In the genomic region with DNA sequence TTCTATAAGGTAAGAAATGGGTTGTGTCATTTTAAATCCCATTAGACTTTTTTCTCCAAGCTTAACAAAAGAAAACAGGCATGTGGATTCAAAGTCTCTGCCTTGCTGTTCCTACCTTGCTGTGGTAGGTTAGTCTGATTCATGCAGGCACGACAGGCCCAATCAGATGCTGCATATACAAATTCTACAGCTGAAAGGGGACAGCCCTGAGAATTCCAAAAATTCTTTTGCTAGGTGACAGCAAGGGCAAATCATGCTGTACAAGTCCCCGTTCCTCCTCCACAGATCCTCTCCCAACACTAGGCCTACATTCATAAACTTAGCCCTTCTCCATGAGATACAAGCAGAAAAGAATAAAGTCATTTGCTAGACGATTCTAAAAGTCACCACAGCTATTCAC, we compare ENCODE assay signal across 23 cellular contexts.
DNase-seq lines count a peak whose midpoint lies in the region; ATAC-seq and TF ChIP-seq lines count a peak whose summit lies in the region.
"Had no signal": no experiment of that assay in that cellular context is flagged by ENCODE, and none has a peak within 500 bp of the region (broad histone marks: within the 10 kb centered on the region; RNA-seq: fewer than 3 reads in every experiment).

No MANE protein-coding gene starts in this region.

- H3K36me3 ChIP-seq in SJSA1: no peaks in the 10 kb centered on the region
- H3K36me3 ChIP-seq in prostate gland: no peaks in the 10 kb centered on the region
- H3K36me3 ChIP-seq: lower lobe of right lung, stomach had no signal

- H3K27ac ChIP-seq in SJSA1 (peak overlapping the region; percentile 28), prostate gland (peak overlapping the region; percentile 66 to 74)
- H3K27ac ChIP-seq: GM23248, lower lobe of right lung, stomach had no signal

- ATAC-seq in GM18517 (IDR thresholded peaks at IDR 0.05; ENCODE audit: unreplicated experiment): no peak
- ATAC-seq: activated CD4-positive, CD25-positive, alpha-beta regulatory T cell treated with anti-CD3 and anti-CD28 coated beads, Interleukin-2, amount 50 U/mL, for 24 hours; lower lobe of right lung had no signal

- intact Hi-C loops in prostate gland (cut with DNase I): no loop called here

- DNase-seq in NCI-H526 (lab: John Stamatoyannopoulos, UW) (peak; percentile 11 to 31), NCI-H526 treated with DMSO at 0.1 percent for 48 hours (lab: John Stamatoyannopoulos, UW) (no peak), SJSA1 (ENCODE audit: low read depth in 1 of 2, low spot score in 2 of 2) (peak; percentile 47 to 55), hepatic stellate cell (ENCODE audit: low spot score) (peak; percentile 29), prostate gland (ENCODE audit: low spot score) (no peak), EL (no peak)
- no peak for DNase-seq in NK-92 treated with Interleukin-12 subunit alpha and Interleukin-12 subunit beta, amount 100 ng/mL, for 24 hours (lab: John Stamatoyannopoulos, UW)
- DNase-seq: activated naive CD4-positive, alpha-beta T cell treated with anti-CD3 and anti-CD28 coated beads for 36 hours; activated T-cell treated with anti-CD3 and anti-CD28 coated beads, Interleukin-2, amount 50 U/mL, for 24 hours; amniotic stem cell; caudate nucleus; DMS79 treated with DMSO at 0.1 percent for 48 hours; foreskin fibroblast; GM23248; hippocampal formation; islet precursor cell; lower lobe of right lung; NCI-H2107; NCI-H510A; stomach; T1000 had no signal

- no peaks in the 10 kb centered on the region for H3K27me3 ChIP-seq in SJSA1 (replicated peaks)
- no peaks in the 10 kb centered on the region for H3K27me3 ChIP-seq in prostate gland (replicated peaks; ENCODE audit: insufficient read depth)
- H3K27me3 ChIP-seq: stomach had no signal

- no peak overlapping the region for H3K4me3 ChIP-seq in SJSA1
- H3K4me3 ChIP-seq in prostate gland: peak overlapping the region in 1 of 2 donors; percentile 8
- H3K4me3 ChIP-seq: GM23248, lower lobe of right lung, stomach had no signal

- TF ChIP-seq CTCF in prostate gland (IDR thresholded peaks at IDR 0.05): no peak

- WGBS in prostate gland: 45% methylated on average over 3 of the region's 3 CpGs

- no peaks in the 10 kb centered on the region for H3K9me3 ChIP-seq in SJSA1 (replicated peaks)
- H3K9me3 ChIP-seq in prostate gland: no peaks in the 10 kb centered on the region
- H3K9me3 ChIP-seq: lower lobe of right lung had no signal

- TF ChIP-seq POLR2A in prostate gland (IDR thresholded peaks at IDR 0.05): no peak

- peaks cover 15% of the 10 kb centered on the region for H3K4me1 ChIP-seq in SJSA1 (replicated peaks)
- H3K4me1 ChIP-seq in prostate gland (replicated peaks): no peaks in the 10 kb centered on the region
- H3K4me1 ChIP-seq: lower lobe of right lung, stomach had no signal

Comparison
In these comparisons a context has a peak if more than half of its experiments do, and no peak if none do; other contexts are left out.
1. DNase-seq: peak in NCI-H526 (2 of 2), SJSA1 (2 of 2) and hepatic stellate cell (single experiment); none in NCI-H526 treated with DMSO at 0.1 percent for 48 hours (single experiment), prostate gland (single experiment), NK-92 treated with Interleukin-12 subunit alpha and Interleukin-12 subunit beta, amount 100 ng/mL, for 24 hours (single experiment) and EL (single experiment).